1 cellular context compared by ENCODE assay signal in the genomic region with DNA sequence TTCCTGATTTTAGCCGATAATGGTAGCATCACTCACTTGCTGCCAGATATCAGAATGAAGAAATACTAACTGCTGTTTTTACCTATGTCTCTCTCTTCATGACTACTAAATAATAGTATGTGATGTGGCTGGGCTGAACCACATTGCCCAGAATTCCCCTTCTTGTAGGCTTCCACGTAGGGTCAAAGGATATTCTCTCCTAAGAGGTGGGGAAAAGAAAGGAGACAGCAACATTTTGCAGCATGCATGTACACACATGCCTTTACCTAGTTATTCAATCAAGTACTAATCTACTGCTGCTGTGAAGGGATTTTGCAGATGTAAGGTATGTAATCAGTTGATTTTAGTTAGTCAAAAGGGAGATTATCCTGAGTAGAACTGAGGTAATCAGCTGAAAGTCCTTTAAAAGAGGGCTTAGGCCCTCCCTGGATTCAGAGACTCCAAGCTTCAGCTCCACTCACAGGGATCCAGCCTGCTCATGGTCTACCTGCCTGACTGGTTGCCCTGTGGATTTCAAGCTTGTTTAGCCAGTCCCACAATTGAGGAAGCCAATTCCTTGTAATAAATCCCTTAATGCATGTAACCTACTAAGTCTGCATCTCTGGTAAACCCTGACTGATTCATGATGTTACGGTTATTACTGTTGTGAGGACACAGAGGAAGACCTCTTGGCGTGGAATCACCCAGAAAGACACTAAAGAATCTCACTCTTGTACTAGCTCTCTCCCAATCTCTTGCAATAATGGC.
TF ChIP-seq lines count a peak whose summit lies in the region.

No MANE protein-coding gene starts in this region.

TF ChIP-seq in GM12891, 5 proteins besides CTCF, POLR2A, EP300 and RAD21:
- no peak for TF ChIP-seq TAF1 (IDR thresholded peaks at IDR 0.05; ENCODE audit: low read depth, low read length)
